19 cellular contexts compared by ENCODE assay signal in the genomic region with DNA sequence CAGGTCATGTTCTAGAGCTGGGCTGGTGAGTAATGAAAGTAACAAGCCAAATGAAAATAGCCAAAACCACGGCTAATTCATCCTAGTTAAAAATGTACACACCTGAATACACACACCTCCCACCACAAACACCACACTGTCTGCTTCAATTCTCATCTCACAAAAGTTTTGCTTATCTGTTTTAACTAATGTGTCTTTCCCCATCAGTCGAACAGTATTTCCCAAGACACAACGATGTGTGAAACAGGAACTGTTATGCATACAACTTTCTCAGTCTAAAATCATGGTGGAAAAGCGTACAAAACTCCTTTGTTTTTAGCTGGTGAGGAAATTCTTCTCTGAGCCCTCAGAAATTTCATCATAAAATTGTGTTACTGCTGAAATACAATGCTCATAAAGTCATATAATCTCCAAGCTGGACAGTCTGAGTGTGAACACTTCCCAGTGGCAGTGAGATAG.
DNase-seq lines count a peak whose midpoint lies in the region; ATAC-seq, FAIRE-seq and TF ChIP-seq lines count a peak whose summit lies in the region.
"Had no signal": no experiment of that assay in that cellular context is flagged by ENCODE, and none has a peak within 500 bp of the region (broad histone marks: within the 10 kb centered on the region; RNA-seq: fewer than 3 reads in every experiment).

No MANE protein-coding gene starts in this region.

- peak overlapping the region; percentile 19 for H3K4me3 Mint-ChIP-seq in natural killer cell treated with Interleukin-12 subunit alpha and Interleukin-12 subunit beta and Interleukin-15 and Interleukin-18, amount 100 ng/mL, for 72 hours
- H3K4me3 Mint-ChIP-seq in GM23338, result no peak overlapping the region
- H3K4me3 Mint-ChIP-seq: activated CD4-positive, alpha-beta T cell treated with anti-CD3 and anti-CD28 coated beads for 36 hours had no signal

- no peak for TF ChIP-seq CTCF in astrocyte of the cerebellum (IDR thresholded peaks at IDR 0.05; ENCODE audit: low read depth, low read length, missing control alignments)
- no peak for TF ChIP-seq CTCF in brain microvascular endothelial cell (IDR thresholded peaks at IDR 0.05; ENCODE audit: low read depth, low read length, missing control alignments)
- no peak for TF ChIP-seq CTCF in GM23338 (conservative IDR thresholded peaks at IDR 0.05; ENCODE audit: low read depth in 2 of 2)

- H3K9me2 ChIP-seq in GM23338 (ENCODE audit: insufficient read depth), result no peaks in the 10 kb centered on the region

- H3K27ac ChIP-seq in brain microvascular endothelial cell (no peak overlapping the region), GM23338 (ENCODE audit: low read depth) (no peak overlapping the region)

- FAIRE-seq in GM18507 (lab: Jason Lieb, UNC), result peak; percentile 81
- FAIRE-seq: keratinocyte had no signal

- in situ Hi-C loops in astrocyte of the cerebellum (cut with HindIII; ENCODE audit: low sequenced_read_pairs), result no loop called here
- in situ Hi-C loops in brain microvascular endothelial cell (cut with HindIII; ENCODE audit: low pct_ligation_motif_present, low sequenced_read_pairs), result no loop called here

- H3K27me3 Mint-ChIP-seq in natural killer cell treated with Interleukin-12 subunit alpha and Interleukin-12 subunit beta and Interleukin-15 and Interleukin-18, amount 100 ng/mL, for 72 hours, result no peaks in the 10 kb centered on the region
- H3K27me3 Mint-ChIP-seq in GM23338 (ENCODE audit: insufficient read depth, low read depth, poor library complexity), result no peaks in the 10 kb centered on the region
- H3K27me3 Mint-ChIP-seq: progenitor cell of endocrine pancreas had no signal

- no peak overlapping the region for H2AFZ ChIP-seq in GM23338

- H3K4me1 Mint-ChIP-seq in natural killer cell treated with Interleukin-12 subunit alpha and Interleukin-12 subunit beta and Interleukin-15 and Interleukin-18, amount 100 ng/mL, for 72 hours (ENCODE audit: low read depth in 2 of 2), result peaks cover 15 to 23% of the 10 kb centered on the region in 2 donors
- 0 out of 3 replicates have a peak, but pooled peaks cover 4% of the 10 kb centered on the region for H3K4me1 Mint-ChIP-seq in GM23338
- H3K4me1 Mint-ChIP-seq: activated CD4-positive, alpha-beta T cell treated with anti-CD3 and anti-CD28 coated beads for 36 hours had no signal

- no peak overlapping the region for H3K4me3 ChIP-seq in astrocyte of the cerebellum (ENCODE audit: low read depth, low read length)
- no peak overlapping the region for H3K4me3 ChIP-seq in brain microvascular endothelial cell (ENCODE audit: low read depth, low read length)
- no peak overlapping the region for H3K4me3 ChIP-seq in GM23338

- peak in 1 of 2 donors; percentile 86 for ATAC-seq in natural killer cell treated with Interleukin-12 subunit alpha and Interleukin-12 subunit beta and Interleukin-15 and Interleukin-18, amount 100 ng/mL, for 72 hours
- ATAC-seq in GM23338, result no peak
- ATAC-seq: activated CD4-positive, alpha-beta T cell treated with anti-CD3 and anti-CD28 coated beads for 36 hours had no signal

- H3K36me3 ChIP-seq in brain microvascular endothelial cell (replicated peaks), result no peaks in the 10 kb centered on the region
- no peaks in the 10 kb centered on the region for H3K36me3 ChIP-seq in GM23338 (ENCODE audit: insufficient read depth)

- no peaks in the 10 kb centered on the region for H4K20me1 ChIP-seq in GM23338 (replicated peaks; ENCODE audit: insufficient read depth)

- H3K79me2 ChIP-seq in GM23338 (replicated peaks; ENCODE audit: insufficient read depth), result no peaks in the 10 kb centered on the region

- no peaks in the 10 kb centered on the region for H3K4me1 ChIP-seq in GM23338 (ENCODE audit: insufficient read depth)

- H3K27ac Mint-ChIP-seq in natural killer cell treated with Interleukin-12 subunit alpha and Interleukin-12 subunit beta and Interleukin-15 and Interleukin-18, amount 100 ng/mL, for 72 hours, result peak overlapping the region in 1 of 2 donors; percentile 68
- H3K27ac Mint-ChIP-seq in GM23338, result no peak overlapping the region
- H3K27ac Mint-ChIP-seq: activated CD4-positive, alpha-beta T cell treated with anti-CD3 and anti-CD28 coated beads for 36 hours; progenitor cell of endocrine pancreas had no signal

- no peaks in the 10 kb centered on the region for H3F3A ChIP-seq in GM23338 (replicated peaks; ENCODE audit: low read depth)

- no peaks in the 10 kb centered on the region for H3K9me3 Mint-ChIP-seq in natural killer cell treated with Interleukin-12 subunit alpha and Interleukin-12 subunit beta and Interleukin-15 and Interleukin-18, amount 100 ng/mL, for 72 hours
- no peaks in the 10 kb centered on the region for H3K9me3 Mint-ChIP-seq in GM23338

- H3K27me3 ChIP-seq in brain microvascular endothelial cell (replicated peaks), result no peaks in the 10 kb centered on the region
- H3K27me3 ChIP-seq in GM23338 (ENCODE audit: insufficient read depth), result no peaks in the 10 kb centered on the region

- DNase-seq in GM18507 (ENCODE audit: extremely low spot score, insufficient read length, low read depth) (no peak), LHCN-M2 (ENCODE audit: low read depth) (peak; percentile 41), astrocyte of the cerebellum (ENCODE audit: low read depth) (peak; percentile 13), SHP77 treated with DMSO at 0.1 percent for 48 hours (lab: John Stamatoyannopoulos, UW) (no peak), brain microvascular endothelial cell (no peak), GM23338 (ENCODE audit: low spot score) (no peak), GM19240 (ENCODE audit: insufficient read length, low spot score) (no peak)
- DNase-seq in natural killer cell treated with Interleukin-12 subunit alpha and Interleukin-12 subunit beta and Interleukin-15 and Interleukin-18, amount 100 ng/mL, for 72 hours (ENCODE audit: low spot score), result no peak
- DNase-seq: activated CD4-positive, alpha-beta T cell treated with anti-CD3 and anti-CD28 coated beads for 36 hours; activated naive CD4-positive, alpha-beta T cell treated with anti-CD3 and anti-CD28 coated beads, Interleukin-2, amount 50 U/mL, for 16 hours; caudate nucleus; DMS153; head of caudate nucleus; NCI-H1417; NCI-H226; RPMI8226; substantia nigra had no signal

- no peaks in the 10 kb centered on the region for H3K36me3 Mint-ChIP-seq in natural killer cell treated with Interleukin-12 subunit alpha and Interleukin-12 subunit beta and Interleukin-15 and Interleukin-18, amount 100 ng/mL, for 72 hours
- H3K36me3 Mint-ChIP-seq in GM23338 (ENCODE audit: low read depth), result no peaks in the 10 kb centered on the region

- no peak overlapping the region for H3K4me2 ChIP-seq in GM23338

TF ChIP-seq in GM23338, 12 proteins besides CTCF, POLR2A, EP300 and RAD21:
- TF ChIP-seq, protein P1, sequence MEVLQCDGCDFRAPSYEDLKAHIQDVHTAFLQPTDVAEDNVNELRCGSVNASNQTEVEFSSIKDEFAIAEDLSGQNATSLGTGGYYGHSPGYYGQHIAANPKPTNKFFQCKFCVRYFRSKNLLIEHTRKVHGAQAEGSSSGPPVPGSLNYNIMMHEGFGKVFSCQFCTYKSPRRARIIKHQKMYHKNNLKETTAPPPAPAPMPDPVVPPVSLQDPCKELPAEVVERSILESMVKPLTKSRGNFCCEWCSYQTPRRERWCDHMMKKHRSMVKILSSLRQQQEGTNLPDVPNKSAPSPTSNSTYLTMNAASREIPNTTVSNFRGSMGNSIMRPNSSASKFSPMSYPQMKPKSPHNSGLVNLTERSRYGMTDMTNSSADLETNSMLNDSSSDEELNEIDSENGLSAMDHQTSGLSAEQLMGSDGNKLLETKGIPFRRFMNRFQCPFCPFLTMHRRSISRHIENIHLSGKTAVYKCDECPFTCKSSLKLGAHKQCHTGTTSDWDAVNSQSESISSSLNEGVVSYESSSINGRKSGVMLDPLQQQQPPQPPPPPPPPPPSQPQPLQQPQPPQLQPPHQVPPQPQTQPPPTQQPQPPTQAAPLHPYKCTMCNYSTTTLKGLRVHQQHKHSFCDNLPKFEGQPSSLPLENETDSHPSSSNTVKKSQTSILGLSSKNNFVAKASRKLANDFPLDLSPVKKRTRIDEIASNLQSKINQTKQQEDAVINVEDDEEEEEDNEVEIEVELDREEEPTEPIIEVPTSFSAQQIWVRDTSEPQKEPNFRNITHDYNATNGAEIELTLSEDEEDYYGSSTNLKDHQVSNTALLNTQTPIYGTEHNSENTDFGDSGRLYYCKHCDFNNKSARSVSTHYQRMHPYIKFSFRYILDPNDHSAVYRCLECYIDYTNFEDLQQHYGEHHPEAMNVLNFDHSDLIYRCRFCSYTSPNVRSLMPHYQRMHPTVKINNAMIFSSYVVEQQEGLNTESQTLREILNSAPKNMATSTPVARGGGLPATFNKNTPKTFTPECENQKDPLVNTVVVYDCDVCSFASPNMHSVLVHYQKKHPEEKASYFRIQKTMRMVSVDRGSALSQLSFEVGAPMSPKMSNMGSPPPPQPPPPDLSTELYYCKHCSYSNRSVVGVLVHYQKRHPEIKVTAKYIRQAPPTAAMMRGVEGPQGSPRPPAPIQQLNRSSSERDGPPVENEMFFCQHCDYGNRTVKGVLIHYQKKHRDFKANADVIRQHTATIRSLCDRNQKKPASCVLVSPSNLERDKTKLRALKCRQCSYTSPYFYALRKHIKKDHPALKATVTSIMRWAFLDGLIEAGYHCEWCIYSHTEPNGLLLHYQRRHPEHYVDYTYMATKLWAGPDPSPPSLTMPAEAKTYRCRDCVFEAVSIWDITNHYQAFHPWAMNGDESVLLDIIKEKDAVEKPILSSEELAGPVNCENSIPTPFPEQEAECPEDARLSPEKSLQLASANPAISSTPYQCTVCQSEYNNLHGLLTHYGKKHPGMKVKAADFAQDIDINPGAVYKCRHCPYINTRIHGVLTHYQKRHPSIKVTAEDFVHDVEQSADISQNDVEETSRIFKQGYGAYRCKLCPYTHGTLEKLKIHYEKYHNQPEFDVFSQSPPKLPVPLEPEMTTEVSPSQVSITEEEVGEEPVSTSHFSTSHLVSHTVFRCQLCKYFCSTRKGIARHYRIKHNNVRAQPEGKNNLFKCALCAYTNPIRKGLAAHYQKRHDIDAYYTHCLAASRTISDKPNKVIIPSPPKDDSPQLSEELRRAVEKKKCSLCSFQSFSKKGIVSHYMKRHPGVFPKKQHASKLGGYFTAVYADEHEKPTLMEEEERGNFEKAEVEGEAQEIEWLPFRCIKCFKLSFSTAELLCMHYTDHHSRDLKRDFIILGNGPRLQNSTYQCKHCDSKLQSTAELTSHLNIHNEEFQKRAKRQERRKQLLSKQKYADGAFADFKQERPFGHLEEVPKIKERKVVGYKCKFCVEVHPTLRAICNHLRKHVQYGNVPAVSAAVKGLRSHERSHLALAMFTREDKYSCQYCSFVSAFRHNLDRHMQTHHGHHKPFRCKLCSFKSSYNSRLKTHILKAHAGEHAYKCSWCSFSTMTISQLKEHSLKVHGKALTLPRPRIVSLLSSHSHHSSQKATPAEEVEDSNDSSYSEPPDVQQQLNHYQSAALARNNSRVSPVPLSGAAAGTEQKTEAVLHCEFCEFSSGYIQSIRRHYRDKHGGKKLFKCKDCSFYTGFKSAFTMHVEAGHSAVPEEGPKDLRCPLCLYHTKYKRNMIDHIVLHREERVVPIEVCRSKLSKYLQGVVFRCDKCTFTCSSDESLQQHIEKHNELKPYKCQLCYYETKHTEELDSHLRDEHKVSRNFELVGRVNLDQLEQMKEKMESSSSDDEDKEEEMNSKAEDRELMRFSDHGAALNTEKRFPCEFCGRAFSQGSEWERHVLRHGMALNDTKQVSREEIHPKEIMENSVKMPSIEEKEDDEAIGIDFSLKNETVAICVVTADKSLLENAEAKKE (CRISPR knock-in tag; IDR thresholded peaks at IDR 0.05), result no peak

Comparison
In these comparisons a context has a peak if more than half of its experiments do, and no peak if none do; other contexts are left out.
1. DNase-seq: peak in LHCN-M2 (single experiment) and astrocyte of the cerebellum (single experiment); none in GM18507 (single experiment), natural killer cell treated with Interleukin-12 subunit alpha and Interleukin-12 subunit beta and Interleukin-15 and Interleukin-18, amount 100 ng/mL, for 72 hours (single experiment), SHP77 treated with DMSO at 0.1 percent for 48 hours (single experiment), brain microvascular endothelial cell (single experiment), GM23338 (single experiment) and GM19240 (single experiment).